In the genomic region with DNA sequence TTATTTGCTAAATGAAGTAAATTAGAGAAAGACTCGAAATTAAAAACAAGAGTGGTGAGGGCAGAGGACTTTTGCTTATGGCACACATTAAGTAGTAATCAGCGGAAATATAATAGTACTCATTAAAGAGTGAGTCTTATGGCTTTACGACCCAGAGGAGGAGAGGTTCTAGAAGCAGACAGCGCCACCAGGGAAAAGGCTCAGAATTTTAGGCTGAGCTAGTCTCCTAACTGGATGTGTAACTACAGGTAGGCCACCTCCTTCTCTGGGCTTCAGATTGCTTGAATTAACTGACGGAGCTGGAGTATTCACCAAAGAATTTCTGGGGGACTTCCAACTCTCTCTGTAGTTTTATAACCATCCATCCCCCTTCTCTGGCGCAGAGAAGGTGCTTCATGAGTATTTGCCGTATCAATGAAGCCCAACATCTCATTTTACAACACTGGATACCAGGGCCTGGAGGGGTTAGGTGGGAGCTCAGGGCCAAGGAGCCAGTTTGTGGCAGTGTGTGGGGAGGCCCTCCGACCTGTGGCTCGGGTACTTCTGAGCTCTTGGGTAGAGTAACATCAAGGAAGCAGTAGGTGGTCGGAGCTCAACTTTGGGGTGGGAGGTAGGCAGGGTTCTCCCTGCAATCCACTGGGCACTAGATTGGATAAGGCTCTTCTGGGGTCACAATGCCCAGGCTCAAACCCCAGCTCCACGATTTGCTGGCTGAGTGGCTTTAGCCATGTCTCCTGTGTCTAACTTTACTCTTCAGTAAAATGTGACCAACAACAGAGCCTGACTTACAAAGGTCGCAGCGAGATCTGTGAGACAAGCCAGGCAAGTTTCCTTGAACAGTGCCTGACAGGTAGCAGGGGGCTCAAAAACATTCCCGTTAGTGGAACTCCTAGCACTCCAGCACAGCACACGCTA, we compare ENCODE assay signal across 8 cellular contexts. TPM values are rescaled to one million over a fixed set of nuclear protein-coding genes. Genes with fewer than 3 reads are reported as not detected.
DNase-seq lines count a peak whose midpoint lies in the region; ATAC-seq, FAIRE-seq and TF ChIP-seq lines count a peak whose summit lies in the region.

No MANE protein-coding gene starts in this region.

- POLR2A ChIA-PET in A673 (lab: Charles Lee; ENCODE audit: low non-redundant PET) (interaction anchor here (0.7 kb wide), 1 partner anchor 13 kb away, joined by 3 read pairs; no protein-coding TSS in a partner anchor), IMR-90 (lab: Charles Lee; ENCODE audit: unreplicated experiment) (interaction anchor here (0.5 kb wide), 1 partner anchor 486 kb away, joined by 3 read pairs; no protein-coding TSS in a partner anchor)

- DNase-seq in A673 (ENCODE audit: low spot score) (no peak), IMR-90 (no peak), bronchial epithelial cell (ENCODE audit: low read depth) (no peak), GM19238 (ENCODE audit: insufficient read length, low spot score) (no peak), NCI-H226 (no peak), GM13976 (ENCODE audit: low spot score) (no peak), NCI-H1694 (lab: John Stamatoyannopoulos, UW) (no peak)

- H3K79me1 ChIP-seq in IMR-90 (ENCODE audit: low read depth in 1 of 2, low read length in 2 of 2): peaks cover 29 to 51% of the 10 kb centered on the region in 2 experiments

- H2BK15ac ChIP-seq in IMR-90 (ENCODE audit: low read depth, low read length): no peak overlapping the region

- no peak for TF ChIP-seq RAD21 in IMR-90 (IDR thresholded peaks at IDR 0.05; ENCODE audit: low read length)

- H3K4me3 ChIP-seq in A673 (ENCODE audit: low read depth, low read length, poor library complexity, severe bottlenecking): peak overlapping the region; percentile 90
- peak overlapping the region; percentile 64 for H3K4me3 ChIP-seq in IMR-90 (ENCODE audit: insufficient read depth, low read depth, low read length)
- H3K4me3 ChIP-seq in bronchial epithelial cell (ENCODE audit: low read depth, low read length): peak overlapping the region; percentile 87
- peak overlapping the region; percentile 88 to 92 for H3K4me3 ChIP-seq in mucosa of rectum (ENCODE audit: low read length in 2 of 2)

- peak overlapping the region; percentile 83 for H3K27ac ChIP-seq in A673 (ENCODE audit: low read depth, low read length, poor library complexity, severe bottlenecking)
- peak overlapping the region; percentile 39 for H3K27ac ChIP-seq in IMR-90 (ENCODE audit: insufficient read depth, low read length)
- H3K27ac ChIP-seq in mucosa of rectum (ENCODE audit: low read depth in 2 of 2, low read length in 2 of 2): peak overlapping the region; percentile 91 to 92

- H3K56ac ChIP-seq in IMR-90 (ENCODE audit: extremely low read depth, insufficient read depth, low read length): peak overlapping the region; percentile 20; the same call in 1 of the 2 replicates

- in situ Hi-C loops in IMR-90 (cut with MboI; ENCODE audit: low sequenced_read_pairs): loop anchor here (25.0 kb wide), 2 partner anchors 236 to 636 kb away; a partner anchor contains a TSS
- in situ Hi-C loops in GM13976 (cut with MboI; ENCODE audit: low sequenced_read_pairs, unreplicated experiment): no loop called here

- BruUV-seq in A673 (replicated peaks; lab: Mats Ljungman, UMichigan) (TSS peak; percentile 34), IMR-90 (replicated peaks; lab: Mats Ljungman, UMichigan) (no TSS peak)

- peaks cover 27% of the 10 kb centered on the region for H3K4me1 ChIP-seq in A673 (ENCODE audit: insufficient read depth, low read length, poor library complexity, severe bottlenecking)
- H3K4me1 ChIP-seq in IMR-90 (ENCODE audit: control insufficient read depth, insufficient read depth, low read length): peaks cover 17% of the 10 kb centered on the region
- H3K4me1 ChIP-seq in mucosa of rectum (ENCODE audit: control insufficient read depth in 2 of 2, insufficient read depth in 2 of 2, low read length in 2 of 2): peaks cover 24% of the 10 kb centered on the region in 2 donors

- peak overlapping the region; percentile 61 for H3K14ac ChIP-seq in IMR-90 (replicated peaks; ENCODE audit: low read depth, low read length)

- intact Hi-C loops in A673 (cut with micrococcal nuclease; ENCODE audit: unreplicated experiment) (no loop called here), IMR-90 (cut with micrococcal nuclease) (loop anchor here (2.0 to 5.0 kb wide), 2 partner anchors 227 to 466 kb away; no protein-coding TSS in a partner anchor)

- peak overlapping the region; percentile 61; the same call in 1 of the 2 replicates for H3K18ac ChIP-seq in IMR-90 (ENCODE audit: low read depth, low read length)

- H2BK120ac ChIP-seq in IMR-90 (ENCODE audit: low read depth, low read length): no peak overlapping the region

- H2AFZ ChIP-seq in IMR-90 (replicated peaks; ENCODE audit: low read length, poor library complexity): peak overlapping the region; percentile 95

- H2BK20ac ChIP-seq in IMR-90 (ENCODE audit: low read depth, low read length): no peak overlapping the region

- no peak for FAIRE-seq in bronchial epithelial cell (lab: Jason Lieb, UNC)

- no peak for TF ChIP-seq POLR2A in IMR-90 (IDR thresholded peaks at IDR 0.05; ENCODE audit: low read depth, low read length)

- H3K9me1 ChIP-seq in IMR-90 (ENCODE audit: insufficient read depth, low read length): peaks cover 24% of the 10 kb centered on the region

- H3K27me3 ChIP-seq in A673 (replicated peaks; ENCODE audit: insufficient read depth, low read depth, low read length, poor library complexity): no peaks in the 10 kb centered on the region
- no peaks in the 10 kb centered on the region for H3K27me3 ChIP-seq in IMR-90 (ENCODE audit: control insufficient read depth, insufficient read depth, low read length)
- no peaks in the 10 kb centered on the region for H3K27me3 ChIP-seq in bronchial epithelial cell (ENCODE audit: control insufficient read depth, insufficient read depth, low read length)
- no peaks in the 10 kb centered on the region for H3K27me3 ChIP-seq in mucosa of rectum (ENCODE audit: control insufficient read depth in 2 of 2, insufficient read depth in 2 of 2, low read length in 2 of 2)

- H4K5ac ChIP-seq in IMR-90 (ENCODE audit: low read depth, low read length): peak overlapping the region; percentile 95

- ATAC-seq in IMR-90 (ENCODE audit: low read depth): no peak

- 0 out of 2 replicates have a peak, but pooled peaks have one; percentile 23 for TF ChIP-seq CTCF in A673 (conservative IDR thresholded peaks at IDR 0.05; ENCODE audit: low read depth, low read length)
- no peak for TF ChIP-seq CTCF in IMR-90 (conservative IDR thresholded peaks at IDR 0.05; ENCODE audit: low read depth, low read length)
- TF ChIP-seq CTCF in bronchial epithelial cell (IDR thresholded peaks at IDR 0.05; ENCODE audit: insufficient read depth, low read length, severe bottlenecking): no peak
- no peak for TF ChIP-seq CTCF in GM13976 (IDR thresholded peaks at IDR 0.05; ENCODE audit: borderline replicate concordance, control extremely low read depth, extremely low read depth, insufficient read depth, missing control alignments)

- H3K9ac ChIP-seq in IMR-90 (ENCODE audit: low read depth, low read length) (peak overlapping the region; percentile 89), mucosa of rectum (ENCODE audit: low read depth in 1 of 2, low read length in 2 of 2) (peak overlapping the region; percentile 77 to 94)

- peaks cover 28% of the 10 kb centered on the region for H4K20me1 ChIP-seq in IMR-90 (ENCODE audit: insufficient read depth, low read length)

- dilution Hi-C loops in IMR-90 (cut with HindIII; ENCODE audit: low sequenced_read_pairs, unreplicated experiment): no loop called here

- H3K9me3 ChIP-seq in A673 (ENCODE audit: low read depth, low read length, poor library complexity, severe bottlenecking) (no peaks in the 10 kb centered on the region), IMR-90 (ENCODE audit: control insufficient read depth, insufficient read depth, low read length) (no peaks in the 10 kb centered on the region), mucosa of rectum (ENCODE audit: control insufficient read depth in 2 of 2, low read length in 2 of 2) (no peaks in the 10 kb centered on the region)

- peak overlapping the region; percentile 100 for H3K4me2 ChIP-seq in IMR-90 (ENCODE audit: low read depth, low read length)

- peak overlapping the region; percentile 55; the same call in 1 of the 2 replicates for H4K91ac ChIP-seq in IMR-90 (ENCODE audit: insufficient read depth, low read depth, low read length)

- WGBS in IMR-90 (ENCODE audit: extremely low coverage in 2 of 2, insufficient read length in 1 of 2), 2 experiments: 23% methylated on average over 3 of the region's 15 CpGs; no CpG with 5 or more reads in 1 of the 2 experiments

- H3K23ac ChIP-seq in IMR-90 (ENCODE audit: low read depth, low read length): peak overlapping the region; percentile 66

- CTCF ChIA-PET in A673 (lab: Charles Lee): interaction anchor here (3.0 kb wide), 1 partner anchor 227 kb away, joined by 18 read pairs; no protein-coding TSS in a partner anchor
- CTCF ChIA-PET in IMR-90 (lab: Yijun Ruan, JAX): no interaction called here

- H2BK5ac ChIP-seq in IMR-90 (ENCODE audit: low read depth, low read length, poor library complexity, severe bottlenecking): no peak overlapping the region

- peak overlapping the region; percentile 91 for H2AK9ac ChIP-seq in IMR-90 (replicated peaks; ENCODE audit: low read depth, low read length, poor library complexity)

- H3K36me3 ChIP-seq in A673 (ENCODE audit: insufficient read depth, low read length, poor library complexity, severe bottlenecking) (peaks cover 13% of the 10 kb centered on the region), IMR-90 (ENCODE audit: control insufficient read depth, insufficient read depth, low read length) (peaks cover 10% of the 10 kb centered on the region), bronchial epithelial cell (ENCODE audit: control insufficient read depth, insufficient read depth, low read length) (peaks cover 12% of the 10 kb centered on the region), mucosa of rectum (ENCODE audit: control insufficient read depth in 2 of 2, insufficient read depth in 2 of 2, low read length in 2 of 2) (peaks cover 9 to 27% of the 10 kb centered on the region in 2 donors)

- H2AK5ac ChIP-seq in IMR-90 (ENCODE audit: low read depth, low read length): peak overlapping the region; percentile 69

- peak overlapping the region; percentile 74 to 95 for H4K8ac ChIP-seq in IMR-90 (ENCODE audit: low read depth in 2 of 2, low read length in 2 of 2)

- peak overlapping the region; percentile 66 for H3K4ac ChIP-seq in IMR-90 (ENCODE audit: low read depth, low read length)

RNA-seq across cellular contexts. Expression of a gene that starts 1.1 kb away (rescaled TPM):
- total RNA-seq in A673 (2021) (30.3 and 33.5 TPM in 2 replicates), IMR-90 (2012; rRNA removed) (9.0 and 12.2 TPM in 2 replicates), bronchial epithelial cell (23.6 and 32.1 TPM in 2 replicates)
- 7.4 and 9.8 TPM in 2 replicates for polyA plus RNA-seq in IMR-90 (2012; rRNA removed)
- polyA plus RNA-seq in IMR-90 (2012; cell fraction: cytosol; rRNA removed): 4.6 and 4.8 TPM in 2 replicates
- 1.3 and 5.0 TPM in 2 replicates for polyA plus RNA-seq in IMR-90 (2012; cell fraction: nucleus; rRNA removed; ENCODE audit: low replicate concordance)

RNA-seq across cellular contexts. Expression of a gene that starts 1.3 kb away (rescaled TPM):
- total RNA-seq in A673 (2021): 50.8 and 55.6 TPM in 2 replicates
- 103 and 114 TPM in 2 replicates for total RNA-seq in IMR-90 (2012; rRNA removed)
- polyA plus RNA-seq in IMR-90 (2012; rRNA removed): 107 and 109 TPM in 2 replicates
- 73.8 and 86.4 TPM in 2 replicates for polyA plus RNA-seq in IMR-90 (2012; cell fraction: cytosol; rRNA removed)
- 97.1 and 98.5 TPM in 2 replicates for polyA plus RNA-seq in IMR-90 (2012; cell fraction: nucleus; rRNA removed; ENCODE audit: low replicate concordance)
- 88.5 and 105 TPM in 2 replicates for total RNA-seq in bronchial epithelial cell

RNA-seq across cellular contexts. Expression of a gene that starts 54.8 kb away (rescaled TPM):
- total RNA-seq in A673 (2021) (57.2 and 58.2 TPM in 2 replicates), IMR-90 (2012; rRNA removed) (40.5 and 48.8 TPM in 2 replicates), bronchial epithelial cell (25.3 and 33.4 TPM in 2 replicates)
- polyA plus RNA-seq in IMR-90 (2012; rRNA removed): 27.6 and 30.9 TPM in 2 replicates
- polyA plus RNA-seq in IMR-90 (2012; cell fraction: cytosol; rRNA removed): 17.6 and 18.4 TPM in 2 replicates
- 62.0 and 94.0 TPM in 2 replicates for polyA plus RNA-seq in IMR-90 (2012; cell fraction: nucleus; rRNA removed; ENCODE audit: low replicate concordance)

RNA-seq across cellular contexts. Expression of a gene that starts 55.1 kb away (rescaled TPM):
- 24.3 and 29.4 TPM in 2 replicates for total RNA-seq in A673 (2021)
- total RNA-seq in IMR-90 (2012; rRNA removed): 3.4 and 14.2 TPM in 2 replicates
- 10.0 and 11.5 TPM in 2 replicates for polyA plus RNA-seq in IMR-90 (2012; rRNA removed)
- 0.87 and 1.00 TPM in 2 replicates for polyA plus RNA-seq in IMR-90 (2012; cell fraction: cytosol; rRNA removed)
- 0.20 and 1.8 TPM in 2 replicates for polyA plus RNA-seq in IMR-90 (2012; cell fraction: nucleus; rRNA removed; ENCODE audit: low replicate concordance)
- total RNA-seq in bronchial epithelial cell: 5.5 and 6.6 TPM in 2 replicates

Comparison
In these comparisons a context has a peak if more than half of its experiments do, and no peak if none do; other contexts are left out.
1. H3K27ac ChIP-seq: peak in every context shown above with its lines; median percentile 92 in mucosa of rectum; 83 in A673; 39 in IMR-90.